ENCODE assay signal across 1 cellular context in genomic region chr13:68713394-68713793, GRCh38.
TF ChIP-seq lines count a peak whose summit lies in the region.

No MANE protein-coding gene starts in this region.

TF ChIP-seq in H1, 55 proteins besides CTCF, POLR2A, EP300 and RAD21:
- TF ChIP-seq KDM5A (IDR thresholded peaks at IDR 0.05; ENCODE audit: low read length) (no peak), CHD1 (IDR thresholded peaks at IDR 0.05; ENCODE audit: low read depth, low read length) (no peak), KDM4A (IDR thresholded peaks at IDR 0.05; ENCODE audit: low read depth, low read length, severe bottlenecking) (no peak), SP1 (IDR thresholded peaks at IDR 0.05; ENCODE audit: low read depth, low read length) (peak; percentile 63), CEBPB (IDR thresholded peaks at IDR 0.05; ENCODE audit: low read depth, low read length) (0 out of 2 replicates have a peak, but pooled peaks have one; percentile 17), KDM1A (IDR thresholded peaks at IDR 0.05; ENCODE audit: borderline replicate concordance, low read length) (no peak), HDAC2 (IDR thresholded peaks at IDR 0.05; ENCODE audit: borderline replicate concordance in 1 of 2, low read depth in 2 of 2, low read length in 2 of 2) (peak in 1 of 2 experiments; percentile 57; a peak in 1 of 4 replicates), SIN3A (conservative IDR thresholded peaks at IDR 0.05 in 1 of 2, IDR thresholded peaks at IDR 0.05 in 1 of 2; ENCODE audit: low read depth in 1 of 2, low read length in 2 of 2) (no peak), EZH2 (IDR thresholded peaks at IDR 0.05; ENCODE audit: low read depth, low read length, severe bottlenecking) (no peak), GTF2F1 (IDR thresholded peaks at IDR 0.05; ENCODE audit: borderline replicate concordance, low read depth, low read length) (no peak), RBBP5 (IDR thresholded peaks at IDR 0.05; ENCODE audit: borderline replicate concordance, low read depth, low read length) (no peak), TAF7 (optimal IDR thresholded peaks at IDR 0.05; ENCODE audit: borderline replicate concordance, low read depth, low read length) (no peak), YY1 (IDR thresholded peaks at IDR 0.05; ENCODE audit: low read depth, low read length) (no peak), JUND (IDR thresholded peaks at IDR 0.05; ENCODE audit: low read length) (peak; percentile 85), POU5F1 (IDR thresholded peaks at IDR 0.05; ENCODE audit: low read depth, low read length) (peak; percentile 77), SIX5 (IDR thresholded peaks at IDR 0.05; ENCODE audit: low read depth, low read length) (no peak), TEAD4 (IDR thresholded peaks at IDR 0.05; ENCODE audit: low read depth, low read length) (peak; percentile 98), NANOG (IDR thresholded peaks at IDR 0.05; ENCODE audit: insufficient read depth, low read depth, low read length, poor library complexity, severe bottlenecking) (no peak), SP2 (IDR thresholded peaks at IDR 0.05; ENCODE audit: low read length) (no peak), SIRT6 (IDR thresholded peaks at IDR 0.05; ENCODE audit: low read length) (no peak), TCF12 (IDR thresholded peaks at IDR 0.05; ENCODE audit: low read depth, low read length) (peak; percentile 96), CHD2 (IDR thresholded peaks at IDR 0.05; ENCODE audit: low read length) (no peak), ATF2 (IDR thresholded peaks at IDR 0.05; ENCODE audit: low read length) (no peak), POLR2AphosphoS5 (IDR thresholded peaks at IDR 0.05; ENCODE audit: low read depth, low read length) (peak; percentile 45; the same call in 1 of the 2 replicates), RFX5 (IDR thresholded peaks at IDR 0.05; ENCODE audit: borderline replicate concordance, low read depth, low read length) (no peak), NRF1 (IDR thresholded peaks at IDR 0.05; ENCODE audit: low read depth, low read length) (no peak), ZNF274 (IDR thresholded peaks at IDR 0.05; ENCODE audit: borderline replicate concordance, extremely low read depth, low read length) (no peak), E2F6 (IDR thresholded peaks at IDR 0.05) (no peak), BCL11A (IDR thresholded peaks at IDR 0.05; ENCODE audit: low read depth in 2 of 2, low read length in 2 of 2) (peak; percentile 56 to 91), CBX5 (IDR thresholded peaks at IDR 0.05; ENCODE audit: low read depth, low read length) (no peak), CBX8 (IDR thresholded peaks at IDR 0.05; ENCODE audit: borderline replicate concordance, low read depth, low read length) (no peak), MAFK (IDR thresholded peaks at IDR 0.05; ENCODE audit: low read depth, low read length) (no peak), RNF2 (IDR thresholded peaks at IDR 0.05; ENCODE audit: borderline replicate concordance, low read depth, low read length, missing control alignments, poor library complexity, severe bottlenecking) (no peak), CHD7 (IDR thresholded peaks at IDR 0.05; ENCODE audit: insufficient replicate concordance, low read length) (peak; percentile 97), EGR1 (IDR thresholded peaks at IDR 0.05; ENCODE audit: borderline replicate concordance, low read depth, low read length) (no peak), CTBP2 (IDR thresholded peaks at IDR 0.05; ENCODE audit: borderline replicate concordance, insufficient read depth, insufficient read length, low read length) (no peak), TAF1 (IDR thresholded peaks at IDR 0.05; ENCODE audit: low read depth, low read length) (no peak), BACH1 (IDR thresholded peaks at IDR 0.05; ENCODE audit: low read length) (no peak), SUZ12 (IDR thresholded peaks at IDR 0.05; ENCODE audit: low read length) (no peak), GABPA (IDR thresholded peaks at IDR 0.05; ENCODE audit: borderline replicate concordance, insufficient read depth, low read length) (no peak)
